Comparison of ENCODE assay signal across 12 cellular contexts in the genomic region with DNA sequence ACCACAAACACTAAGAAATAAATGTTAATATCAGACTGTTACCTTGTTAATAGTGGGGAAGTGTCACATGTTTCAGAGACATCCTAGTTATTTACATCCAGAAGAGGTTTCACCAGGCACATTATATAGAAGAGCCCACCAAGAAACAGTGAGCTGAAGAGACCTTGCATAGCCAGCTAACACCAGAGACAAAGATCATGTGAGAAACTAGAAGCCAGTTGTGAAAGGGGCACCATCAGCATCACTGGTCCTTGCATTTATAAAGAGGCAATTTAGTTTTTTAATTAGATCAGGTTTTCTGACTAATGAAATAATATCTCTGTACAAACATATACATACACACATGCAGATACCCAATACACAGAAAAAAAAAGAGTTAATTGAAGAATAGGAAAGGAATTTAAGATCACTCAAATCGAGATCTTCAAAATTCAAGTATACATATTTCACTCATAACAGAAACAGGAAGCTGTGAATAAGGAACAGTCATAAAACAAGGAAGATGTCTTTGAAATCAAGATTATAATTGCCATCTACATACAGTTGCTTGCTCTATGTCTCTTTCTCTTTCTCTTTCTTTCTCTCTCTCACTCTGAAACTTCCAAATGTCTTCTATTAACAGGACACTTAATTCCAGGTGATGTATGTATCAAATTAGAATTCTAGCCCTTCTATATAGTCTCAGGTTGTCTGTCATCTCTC.
DNase-seq lines count a peak whose midpoint lies in the region; ATAC-seq, FAIRE-seq and TF ChIP-seq lines count a peak whose summit lies in the region.
"Had no signal": no experiment of that assay in that cellular context is flagged by ENCODE, and none has a peak within 500 bp of the region (broad histone marks: within the 10 kb centered on the region; RNA-seq: fewer than 3 reads in every experiment).

No MANE protein-coding gene starts in this region.

- peak; percentile 92 to 93 for ATAC-seq in activated T-cell treated with anti-CD3 and anti-CD28 coated beads, Interleukin-2, amount 50 U/mL, for 72 hours (replicated peaks in 1 of 2)
- peak; percentile 78 for ATAC-seq in HG03432 (IDR thresholded peaks at IDR 0.05; ENCODE audit: unreplicated experiment)
- peak; percentile 97 for ATAC-seq in stimulated activated naive CD8-positive, alpha-beta T cell treated with anti-CD3 and anti-CD28 coated beads, Interleukin-15, amount 100 ng/mL, for 72 hours

- no peak for TF ChIP-seq POLR2A in GM12891 (IDR thresholded peaks at IDR 0.05; ENCODE audit: low read depth, low read length)

- FAIRE-seq in GM12891 (lab: Jason Lieb, UNC) = no peak

- no peaks in the 10 kb centered on the region for H3K27me3 Mint-ChIP-seq in activated T-cell treated with anti-CD3 and anti-CD28 coated beads, Interleukin-2, amount 50 U/mL, for 72 hours (ENCODE audit: low read depth)
- H3K27me3 Mint-ChIP-seq in activated T-helper 1 cell treated with anti-CD3 and anti-CD28 coated beads, Interleukin-12 subunit alpha, Interleukin-12 subunit beta, Interleukin-2, Interleukin-4 antibody, amounts not matched to agents 30 ng/mL and 10 ng/mL and 1 ng/mL, durations not matched to agents 14 hours and 24 hours and 36 hours (ENCODE audit: insufficient read depth) = peaks cover 2% of the 10 kb centered on the region
- H3K27me3 Mint-ChIP-seq in stimulated activated naive CD8-positive, alpha-beta T cell treated with anti-CD3 and anti-CD28 coated beads, Interleukin-15, amount 100 ng/mL, for 72 hours = no peaks in the 10 kb centered on the region
- peaks cover 0 to 1% (median 0%) of the 10 kb centered on the region in 3 donors for H3K27me3 Mint-ChIP-seq in immature natural killer cell (ENCODE audit: low read depth in 3 of 3)

- peak overlapping the region; percentile 49 to 79 for H3K4me3 Mint-ChIP-seq in activated T-cell treated with anti-CD3 and anti-CD28 coated beads, Interleukin-2, amount 50 U/mL, for 72 hours
- H3K4me3 Mint-ChIP-seq in activated T-helper 1 cell treated with anti-CD3 and anti-CD28 coated beads, Interleukin-12 subunit alpha, Interleukin-12 subunit beta, Interleukin-2, Interleukin-4 antibody, amounts not matched to agents 30 ng/mL and 10 ng/mL and 1 ng/mL, durations not matched to agents 14 hours and 24 hours and 36 hours = peak overlapping the region; percentile 0
- H3K4me3 Mint-ChIP-seq in stimulated activated naive CD8-positive, alpha-beta T cell treated with anti-CD3 and anti-CD28 coated beads, Interleukin-15, amount 100 ng/mL, for 72 hours = peak overlapping the region; percentile 58 to 83
- H3K4me3 Mint-ChIP-seq in immature natural killer cell = peak overlapping the region in 1 of 5 donors; percentile 2
- H3K4me3 Mint-ChIP-seq: brain had no signal

- intact Hi-C loops in activated T-helper 1 cell treated with anti-CD3 and anti-CD28 coated beads, Interleukin-12 subunit alpha, Interleukin-12 subunit beta, Interleukin-2, Interleukin-4 antibody, amounts not matched to agents 30 ng/mL and 10 ng/mL and 1 ng/mL, durations not matched to agents 14 hours and 24 hours and 36 hours (cut with micrococcal nuclease) = loop anchor here (1.0 kb wide), 3 partner anchors 7 to 199 kb away; no protein-coding TSS in a partner anchor

- H3K9me3 Mint-ChIP-seq in activated T-cell treated with anti-CD3 and anti-CD28 coated beads, Interleukin-2, amount 50 U/mL, for 72 hours = no peaks in the 10 kb centered on the region
- H3K9me3 Mint-ChIP-seq in activated T-helper 1 cell treated with anti-CD3 and anti-CD28 coated beads, Interleukin-12 subunit alpha, Interleukin-12 subunit beta, Interleukin-2, Interleukin-4 antibody, amounts not matched to agents 30 ng/mL and 10 ng/mL and 1 ng/mL, durations not matched to agents 14 hours and 24 hours and 36 hours = no peaks in the 10 kb centered on the region
- no peaks in the 10 kb centered on the region for H3K9me3 Mint-ChIP-seq in stimulated activated naive CD8-positive, alpha-beta T cell treated with anti-CD3 and anti-CD28 coated beads, Interleukin-15, amount 100 ng/mL, for 72 hours
- H3K9me3 Mint-ChIP-seq in immature natural killer cell = no peaks in the 10 kb centered on the region
- H3K9me3 Mint-ChIP-seq: brain had no signal

- no peak for DNase-seq in activated T-cell treated with anti-CD3 and anti-CD28 coated beads, Interleukin-2, amount 50 U/mL, for 72 hours
- no peak for DNase-seq in activated T-cell treated with anti-CD3 and anti-CD28 coated beads for 4 hours
- DNase-seq in activated T-helper 1 cell treated with anti-CD3 and anti-CD28 coated beads, Interleukin-12 subunit alpha, Interleukin-12 subunit beta, Interleukin-2, Interleukin-4 antibody, amounts not matched to agents 30 ng/mL and 10 ng/mL and 1 ng/mL, durations not matched to agents 14 hours and 24 hours and 36 hours (ENCODE audit: low spot score) = no peak
- no peak for DNase-seq in stimulated activated naive CD8-positive, alpha-beta T cell treated with anti-CD3 and anti-CD28 coated beads, Interleukin-15, amount 100 ng/mL, for 72 hours
- no peak for DNase-seq in stimulated activated CD4-positive, alpha-beta T cell treated with anti-CD3 and anti-CD28 coated beads, Interleukin-4, amount 100 ng/mL, for 24 hours
- DNase-seq in GM12891 (ENCODE audit: insufficient read length, low spot score) = no peak
- DNase-seq in immature natural killer cell = no peak
- DNase-seq: activated CD4-positive, alpha-beta T cell treated with anti-CD3 and anti-CD28 coated beads for 48 hours; NCI-H1417; posterior cingulate gyrus had no signal

- H3K4me1 Mint-ChIP-seq in activated T-cell treated with anti-CD3 and anti-CD28 coated beads, Interleukin-2, amount 50 U/mL, for 72 hours (ENCODE audit: low read depth) = peaks cover 39% of the 10 kb centered on the region
- peaks cover 35% of the 10 kb centered on the region for H3K4me1 Mint-ChIP-seq in activated T-helper 1 cell treated with anti-CD3 and anti-CD28 coated beads, Interleukin-12 subunit alpha, Interleukin-12 subunit beta, Interleukin-2, Interleukin-4 antibody, amounts not matched to agents 30 ng/mL and 10 ng/mL and 1 ng/mL, durations not matched to agents 14 hours and 24 hours and 36 hours (ENCODE audit: low read depth)
- H3K4me1 Mint-ChIP-seq in stimulated activated naive CD8-positive, alpha-beta T cell treated with anti-CD3 and anti-CD28 coated beads, Interleukin-15, amount 100 ng/mL, for 72 hours = peaks cover 30% of the 10 kb centered on the region
- H3K4me1 Mint-ChIP-seq in immature natural killer cell = peaks cover 11 to 18% of the 10 kb centered on the region in 2 donors

- H3K36me3 Mint-ChIP-seq in activated T-cell treated with anti-CD3 and anti-CD28 coated beads, Interleukin-2, amount 50 U/mL, for 72 hours (ENCODE audit: insufficient read depth in 2 of 2) = no peaks in the 10 kb centered on the region
- no peaks in the 10 kb centered on the region for H3K36me3 Mint-ChIP-seq in activated T-helper 1 cell treated with anti-CD3 and anti-CD28 coated beads, Interleukin-12 subunit alpha, Interleukin-12 subunit beta, Interleukin-2, Interleukin-4 antibody, amounts not matched to agents 30 ng/mL and 10 ng/mL and 1 ng/mL, durations not matched to agents 14 hours and 24 hours and 36 hours (ENCODE audit: low read depth)
- H3K36me3 Mint-ChIP-seq in immature natural killer cell = no peaks in the 10 kb centered on the region
- H3K36me3 Mint-ChIP-seq: brain had no signal

- H3K27ac Mint-ChIP-seq in activated T-cell treated with anti-CD3 and anti-CD28 coated beads, Interleukin-2, amount 50 U/mL, for 72 hours = peak overlapping the region; percentile 93
- peak overlapping the region; percentile 47 for H3K27ac Mint-ChIP-seq in activated T-helper 1 cell treated with anti-CD3 and anti-CD28 coated beads, Interleukin-12 subunit alpha, Interleukin-12 subunit beta, Interleukin-2, Interleukin-4 antibody, amounts not matched to agents 30 ng/mL and 10 ng/mL and 1 ng/mL, durations not matched to agents 14 hours and 24 hours and 36 hours
- peak overlapping the region; percentile 81 to 98 for H3K27ac Mint-ChIP-seq in stimulated activated naive CD8-positive, alpha-beta T cell treated with anti-CD3 and anti-CD28 coated beads, Interleukin-15, amount 100 ng/mL, for 72 hours
- H3K27ac Mint-ChIP-seq in immature natural killer cell = peak overlapping the region in 3 of 6 donors; percentile 5 to 44 (median 14)
- H3K27ac Mint-ChIP-seq: brain had no signal

TF ChIP-seq in GM12891, 5 proteins besides CTCF, POLR2A, EP300 and RAD21:
- TF ChIP-seq SPI1 (IDR thresholded peaks at IDR 0.05; ENCODE audit: low read depth, low read length) (no peak), TAF1 (IDR thresholded peaks at IDR 0.05; ENCODE audit: low read depth, low read length) (no peak), PAX5 (IDR thresholded peaks at IDR 0.05; ENCODE audit: insufficient read depth, low read length, severe bottlenecking) (no peak), POU2F2 (IDR thresholded peaks at IDR 0.05; ENCODE audit: low read depth, low read length) (no peak), POLR2AphosphoS5 (IDR thresholded peaks at IDR 0.05; ENCODE audit: low read depth, low read length) (no peak)
